In genomic region chr16:66240996-66241395, GRCh38 we compare ENCODE assay signal across 28 cellular contexts.
DNase-seq lines count a peak whose midpoint lies in the region; ATAC-seq, FAIRE-seq and TF ChIP-seq lines count a peak whose summit lies in the region.
"Had no signal": no experiment of that assay in that cellular context is flagged by ENCODE, and none has a peak within 500 bp of the region (broad histone marks: within the 10 kb centered on the region; RNA-seq: fewer than 3 reads in every experiment).

No MANE protein-coding gene starts in this region.

- H3K27me3 Mint-ChIP-seq in H9 (ENCODE audit: low read depth) (peaks cover 5% of the 10 kb centered on the region; the same call in 1 of the 2 replicates), astrocyte (ENCODE audit: low read depth, unreplicated experiment) (peaks cover 23% of the 10 kb centered on the region)
- no peaks in the 10 kb centered on the region for H3K27me3 Mint-ChIP-seq in activated CD4-positive, alpha-beta T cell treated with anti-CD3 and anti-CD28 coated beads, Interleukin-2, amount 10 ng/mL, durations not matched to agents 24 days and 14 days

- FAIRE-seq in astrocyte (lab: Jason Lieb, UNC), result no peak
- FAIRE-seq: A549, GM12878 had no signal

- no peaks in the 10 kb centered on the region for H3K36me3 Mint-ChIP-seq in H9 (ENCODE audit: insufficient read depth in 1 of 3, low read depth in 3 of 3)
- H3K36me3 Mint-ChIP-seq in astrocyte (ENCODE audit: low read depth, unreplicated experiment), result peaks cover 2% of the 10 kb centered on the region
- no peaks in the 10 kb centered on the region for H3K36me3 Mint-ChIP-seq in activated CD4-positive, alpha-beta T cell treated with anti-CD3 and anti-CD28 coated beads, Interleukin-2, amount 10 ng/mL, durations not matched to agents 24 days and 14 days (ENCODE audit: low read depth)
- H3K36me3 Mint-ChIP-seq: CD8-positive, alpha-beta T cell had no signal

- H3K56ac ChIP-seq in H9 (ENCODE audit: insufficient read length, low read depth, low read length), result peak overlapping the region; percentile 50

- no peak overlapping the region for H3K4ac ChIP-seq in H9 (ENCODE audit: low read depth, low read length)

- no peak overlapping the region for H3K4me3 ChIP-seq in astrocyte (ENCODE audit: insufficient read depth, low read depth, low read length)
- H3K4me3 ChIP-seq: A549, GM12878, GM23248, MG63 had no signal

- no peak overlapping the region for H3T11ph ChIP-seq in H9 (ENCODE audit: low read length)

- ATAC-seq in sciatic nerve, result peak; percentile 49
- ATAC-seq: A549; CD8-positive, alpha-beta T cell; GM12878; Panc1; SK-N-SH treated with all-trans-retinoic acid at 6 μM for 48 hours had no signal

- no peak overlapping the region for H2BK15ac ChIP-seq in H9 (ENCODE audit: low read depth, low read length)

- H3K79me2 ChIP-seq in H9 (ENCODE audit: insufficient read depth, low read length) (no peaks in the 10 kb centered on the region), astrocyte (ENCODE audit: insufficient read depth, low read length) (no peaks in the 10 kb centered on the region)

- no peak overlapping the region for H2BK20ac ChIP-seq in H9 (ENCODE audit: low read depth, low read length, poor library complexity, severe bottlenecking)

- no peaks in the 10 kb centered on the region for H3K36me3 ChIP-seq in astrocyte (ENCODE audit: insufficient read depth, low read length)
- H3K36me3 ChIP-seq: MG63 had no signal

- H3K9ac ChIP-seq in H9 (ENCODE audit: extremely low read depth, insufficient read length, low read length) (no peak overlapping the region), astrocyte (ENCODE audit: low read length) (no peak overlapping the region)
- H3K9ac ChIP-seq: GM23248 had no signal

- H3K27ac Mint-ChIP-seq in H9 (no peak overlapping the region), astrocyte (ENCODE audit: unreplicated experiment) (no peak overlapping the region)
- no peak overlapping the region for H3K27ac Mint-ChIP-seq in activated CD4-positive, alpha-beta T cell treated with anti-CD3 and anti-CD28 coated beads, Interleukin-2, amount 10 ng/mL, durations not matched to agents 24 days and 14 days
- H3K27ac Mint-ChIP-seq: CD8-positive, alpha-beta T cell had no signal

- H4K20me1 ChIP-seq in H9 (ENCODE audit: control insufficient read depth, insufficient read depth, insufficient read length) (no peaks in the 10 kb centered on the region), astrocyte (ENCODE audit: insufficient read depth, low read length) (no peaks in the 10 kb centered on the region)

- TF ChIP-seq CTCF in H9 (conservative IDR thresholded peaks at IDR 0.05) (no peak), astrocyte (IDR thresholded peaks at IDR 0.05; ENCODE audit: insufficient read depth, low read depth, low read length) (no peak)

- H3K4me2 ChIP-seq in H9 (ENCODE audit: insufficient read depth, insufficient read length, low read length) (no peak overlapping the region), astrocyte (ENCODE audit: low read length) (no peak overlapping the region)
- H3K4me2 ChIP-seq: A549 had no signal

- no peak overlapping the region for H4K5ac ChIP-seq in H9 (ENCODE audit: insufficient read length, low read depth, low read length)

- H3K23ac ChIP-seq in H9 (ENCODE audit: insufficient read length, low read depth, low read length), result no peak overlapping the region

- H2AK5ac ChIP-seq in H9 (ENCODE audit: insufficient read length, low read length), result no peak overlapping the region

- H2AFZ ChIP-seq in H9 (ENCODE audit: low read length), result no peak overlapping the region
- no peak overlapping the region for H2AFZ ChIP-seq in astrocyte (ENCODE audit: low read depth, low read length)
- H2AFZ ChIP-seq: GM23248 had no signal

- no peak for DNase-seq in H9
- peak; percentile 68 for DNase-seq in astrocyte (ENCODE audit: low read depth)
- DNase-seq in foreskin melanocyte, result peak; percentile 93
- no peak for DNase-seq in sciatic nerve (ENCODE audit: low spot score)
- no peak for DNase-seq in NCI-H2029 (lab: John Stamatoyannopoulos, UW)
- DNase-seq in cerebellum (ENCODE audit: low spot score), result no peak
- no peak for DNase-seq in NCI-H2196 (lab: John Stamatoyannopoulos, UW; ENCODE audit: unreplicated experiment)
- DNase-seq in activated CD4-positive, alpha-beta T cell treated with anti-CD3 and anti-CD28 coated beads, Interleukin-2, amount 10 ng/mL, durations not matched to agents 24 days and 14 days, result no peak
- DNase-seq: CD8-positive, alpha-beta T cell; DMS 273 treated with DMSO at 0.1 percent for 48 hours; DMS79; EL; GDM1; GM23248; H7; IMR-90; KG1; MG63; NCI-H1105 treated with DMSO at 0.1 percent for 48 hours; NCI-H2029 treated with DMSO at 0.1 percent for 48 hours; NCI-H226; NCI-H510A; NCI-H69; SIG-M5 had no signal

- H4K91ac ChIP-seq in H9 (ENCODE audit: insufficient read length, low read depth, low read length), result no peak overlapping the region

- H3K18ac ChIP-seq in H9 (ENCODE audit: insufficient read length, low read depth, low read length), result no peak overlapping the region

- WGBS in H9 (ENCODE audit: extremely low coverage, insufficient read length, low lambda C conversion rate), result no CpG with 5 or more reads among the region's 3 CpGs

- no peak overlapping the region for H2BK5ac ChIP-seq in H9 (ENCODE audit: insufficient read length, low read length)

- H3K14ac ChIP-seq in H9 (ENCODE audit: insufficient read depth, low read length), result no peak overlapping the region

- H4K8ac ChIP-seq in H9 (replicated peaks; ENCODE audit: insufficient read length, low read depth, low read length), result no peak overlapping the region

- H3K4me1 ChIP-seq in H9 (ENCODE audit: insufficient read depth, low read length), result no peaks in the 10 kb centered on the region
- H3K4me1 ChIP-seq in astrocyte (ENCODE audit: insufficient read depth, low read length), result no peaks in the 10 kb centered on the region
- H3K4me1 ChIP-seq: A549 had no signal

- H3K27ac ChIP-seq in H9 (ENCODE audit: insufficient read length, low read depth, low read length), result no peak overlapping the region
- no peak overlapping the region for H3K27ac ChIP-seq in astrocyte (ENCODE audit: low read depth, low read length)
- H3K27ac ChIP-seq: A549, GM23248 had no signal

- H3K9me3 Mint-ChIP-seq in H9, result peaks cover 0 to 4% of the 10 kb centered on the region in 2 experiments; a peak in 2 of 5 replicates
- H3K9me3 Mint-ChIP-seq in astrocyte (ENCODE audit: unreplicated experiment), result peaks cover 17% of the 10 kb centered on the region
- H3K9me3 Mint-ChIP-seq in activated CD4-positive, alpha-beta T cell treated with anti-CD3 and anti-CD28 coated beads, Interleukin-2, amount 10 ng/mL, durations not matched to agents 24 days and 14 days, result peaks cover 3% of the 10 kb centered on the region

- H3K4me3 Mint-ChIP-seq in H9 (no peak overlapping the region), astrocyte (ENCODE audit: unreplicated experiment) (no peak overlapping the region)
- no peak overlapping the region for H3K4me3 Mint-ChIP-seq in activated CD4-positive, alpha-beta T cell treated with anti-CD3 and anti-CD28 coated beads, Interleukin-2, amount 10 ng/mL, durations not matched to agents 24 days and 14 days
- H3K4me3 Mint-ChIP-seq: CD8-positive, alpha-beta T cell had no signal

- no peaks in the 10 kb centered on the region for H3K23me2 ChIP-seq in H9 (ENCODE audit: insufficient read length, low read depth, low read length, poor library complexity, severe bottlenecking)

- H3K9me3 ChIP-seq in H9 (ENCODE audit: control insufficient read depth, low read depth, low read length) (no peaks in the 10 kb centered on the region), astrocyte (ENCODE audit: insufficient read depth, low read depth, low read length) (peaks cover 9% of the 10 kb centered on the region)
- H3K9me3 ChIP-seq: MG63 had no signal

- H3K79me1 ChIP-seq in H9 (ENCODE audit: insufficient read depth, low read depth, low read length, poor library complexity, severe bottlenecking), result no peaks in the 10 kb centered on the region

- H2BK12ac ChIP-seq in H9 (ENCODE audit: insufficient read length, low read depth, low read length), result no peak overlapping the region

- H2BK120ac ChIP-seq in H9 (ENCODE audit: low read depth, low read length, poor library complexity, severe bottlenecking), result no peak overlapping the region

- intact Hi-C loops in sciatic nerve (cut with DNase I), result no loop called here
- intact Hi-C loops in activated CD4-positive, alpha-beta T cell treated with anti-CD3 and anti-CD28 coated beads, Interleukin-2, amount 10 ng/mL, durations not matched to agents 24 days and 14 days (cut with micrococcal nuclease), result no loop called here

- H3K4me1 Mint-ChIP-seq in H9 (peaks cover 4 to 5% of the 10 kb centered on the region in 2 experiments; a peak in 3 of 4 replicates), astrocyte (ENCODE audit: low read depth, unreplicated experiment) (peaks cover 2% of the 10 kb centered on the region)
- H3K4me1 Mint-ChIP-seq in activated CD4-positive, alpha-beta T cell treated with anti-CD3 and anti-CD28 coated beads, Interleukin-2, amount 10 ng/mL, durations not matched to agents 24 days and 14 days, result no peaks in the 10 kb centered on the region

- H3K27me3 ChIP-seq in H9 (ENCODE audit: insufficient read depth, low read length) (no peaks in the 10 kb centered on the region), astrocyte (ENCODE audit: insufficient read depth, low read length) (no peaks in the 10 kb centered on the region)
- H3K27me3 ChIP-seq: MG63 had no signal

Comparison
In these comparisons a context has a peak if more than half of its experiments do, and no peak if none do; other contexts are left out.
1. DNase-seq: peak in astrocyte (single experiment) and foreskin melanocyte (single experiment); none in H9 (single experiment), sciatic nerve (single experiment), NCI-H2029 (single experiment), cerebellum (single experiment), NCI-H2196 (single experiment) and activated CD4-positive, alpha-beta T cell treated with anti-CD3 and anti-CD28 coated beads, Interleukin-2, amount 10 ng/mL, durations not matched to agents 24 days and 14 days (single experiment).